21 cellular contexts compared by ENCODE assay signal in genomic region chr21:45481566-45481965, GRCh38.
"Had no signal": no experiment of that assay in that cellular context is flagged by ENCODE, and none has a peak within 500 bp of the region (broad histone marks: within the 10 kb centered on the region; RNA-seq: fewer than 3 reads in every experiment).

No MANE protein-coding gene starts in this region.

- H3K27ac ChIP-seq: dorsolateral prefrontal cortex, pancreas, sigmoid colon, testis, tibial artery had no signal

- ATAC-seq: left lobe of liver; mucosa of descending colon; pancreas; stimulated activated memory B cell treated with anti-CD40 and anti-IgM and Interleukin-4, amounts not matched to agents 10 μg/mL and 1 μg/mL and 100 μg/mL, for 72 hours; stimulated activated naive CD8-positive, alpha-beta T cell treated with anti-CD3 and anti-CD28 coated beads, Interleukin-15, Interleukin-2, amounts not matched to agents 100 U/mL and 50 U/mL, for 24 hours had no signal

- DNase-seq: cortex of kidney; dorsolateral prefrontal cortex; effector CD4-positive, alpha-beta T cell; head of caudate nucleus; mucosa of descending colon; naive B cell; nephron progenitor cell; retina; sigmoid colon; stimulated activated CD4-positive, alpha-beta T cell treated with anti-CD3 and anti-CD28 coated beads, Interleukin-4, amount 100 ng/mL, for 4 hours; stimulated activated naive CD8-positive, alpha-beta T cell treated with anti-CD3 and anti-CD28 coated beads, Interleukin-15, Interleukin-2, amounts not matched to agents 100 U/mL and 50 U/mL, for 24 hours; substantia nigra; testis; tibial artery had no signal

- H3K4me1 ChIP-seq: pancreas had no signal

- H3K9me3 Mint-ChIP-seq: mesothelial cell of epicardium, nephron progenitor cell, type B pancreatic cell had no signal

- H3K4me3 Mint-ChIP-seq: memory B cell; mesothelial cell of epicardium; nephron progenitor cell; stimulated activated memory B cell treated with anti-CD40 and anti-IgM and Interleukin-4, amounts not matched to agents 10 μg/mL and 1 μg/mL and 100 μg/mL, for 72 hours; type B pancreatic cell had no signal

- H3K36me3 Mint-ChIP-seq: memory B cell; naive B cell; stimulated activated memory B cell treated with anti-CD40 and anti-IgM and Interleukin-4, amounts not matched to agents 10 μg/mL and 1 μg/mL and 100 μg/mL, for 72 hours had no signal

- H3K36me3 ChIP-seq: pancreas had no signal

- H3K9me3 ChIP-seq: mucosa of descending colon, pancreas, sigmoid colon, testis, tibial artery had no signal

- H3K27ac Mint-ChIP-seq: memory B cell; mesothelial cell of epicardium; nephron progenitor cell; stimulated activated memory B cell treated with anti-CD40 and anti-IgM and Interleukin-4, amounts not matched to agents 10 μg/mL and 1 μg/mL and 100 μg/mL, for 72 hours; type B pancreatic cell had no signal

- H3K27me3 ChIP-seq: dorsolateral prefrontal cortex, pancreas, sigmoid colon, testis, tibial artery had no signal

- H3K27me3 Mint-ChIP-seq: naive B cell; stimulated activated memory B cell treated with anti-CD40 and anti-IgM and Interleukin-4, amounts not matched to agents 10 μg/mL and 1 μg/mL and 100 μg/mL, for 72 hours; type B pancreatic cell had no signal

- H3K4me3 ChIP-seq: dorsolateral prefrontal cortex, lung, mucosa of descending colon, pancreas, sigmoid colon, testis, tibial artery had no signal
